In genomic region chr6:134560019-134560418, GRCh38 we compare ENCODE assay signal across 2 cellular contexts.
TF ChIP-seq lines count a peak whose summit lies in the region.

No MANE protein-coding gene starts in this region.

TF ChIP-seq in liver, 16 proteins besides CTCF, POLR2A, EP300 and RAD21 (continued from another document):
- TF ChIP-seq EGR1 (IDR thresholded peaks at IDR 0.05; ENCODE audit: low read depth in 2 of 2): no peak
- TF ChIP-seq NR2F2 (IDR thresholded peaks at IDR 0.05): no peak
- peak; percentile 76 for TF ChIP-seq YY1 (IDR thresholded peaks at IDR 0.05)
- TF ChIP-seq MAX (IDR thresholded peaks at IDR 0.05): no peak
- TF ChIP-seq ATF3 (IDR thresholded peaks at IDR 0.05): no peak
- peak; percentile 80 for TF ChIP-seq HNF4A (conservative IDR thresholded peaks at IDR 0.05)
- no peak for TF ChIP-seq REST (IDR thresholded peaks at IDR 0.05)
- TF ChIP-seq FOXA2 (IDR thresholded peaks at IDR 0.05): no peak
- TF ChIP-seq RXRA (IDR thresholded peaks at IDR 0.05): peak; percentile 22 to 43
- no peak for TF ChIP-seq TAF1 (conservative IDR thresholded peaks at IDR 0.05)
- TF ChIP-seq JUND (IDR thresholded peaks at IDR 0.05): no peak
- TF ChIP-seq GABPA (IDR thresholded peaks at IDR 0.05 in 1 of 2, conservative IDR thresholded peaks at IDR 0.05 in 1 of 2): no peak
- peak; percentile 22 for TF ChIP-seq ZBTB33 (IDR thresholded peaks at IDR 0.05)
- TF ChIP-seq FOXA1 (IDR thresholded peaks at IDR 0.05): no peak
- TF ChIP-seq SP1 (IDR thresholded peaks at IDR 0.05): peak; percentile 41

TF ChIP-seq in HepG2, 621 proteins besides CTCF, POLR2A, EP300 and RAD21:
- TF ChIP-seq ZSCAN20 (CRISPR knock-in tag; IDR thresholded peaks at IDR 0.05; ENCODE audit: borderline replicate concordance) (no peak), SALL1 (CRISPR knock-in tag; IDR thresholded peaks at IDR 0.05) (no peak), SALL2 (CRISPR knock-in tag; IDR thresholded peaks at IDR 0.05) (no peak), GATAD1 (CRISPR knock-in tag; IDR thresholded peaks at IDR 0.05) (no peak), ZNF83 (CRISPR knock-in tag; IDR thresholded peaks at IDR 0.05; ENCODE audit: borderline replicate concordance) (no peak), ZNF773 (CRISPR knock-in tag; IDR thresholded peaks at IDR 0.05; ENCODE audit: borderline replicate concordance) (no peak), ZNF510 (CRISPR knock-in tag; IDR thresholded peaks at IDR 0.05; ENCODE audit: low read depth) (no peak), SETDB1 (CRISPR knock-in tag; IDR thresholded peaks at IDR 0.05; ENCODE audit: borderline replicate concordance) (no peak), ZNF691 (CRISPR knock-in tag; IDR thresholded peaks at IDR 0.05; ENCODE audit: borderline replicate concordance, low read depth) (no peak), SNAPC5 (CRISPR knock-in tag; IDR thresholded peaks at IDR 0.05; ENCODE audit: borderline replicate concordance) (no peak), ZNF496 (CRISPR knock-in tag; IDR thresholded peaks at IDR 0.05; ENCODE audit: insufficient replicate concordance) (no peak), NR0B2 (CRISPR knock-in tag; IDR thresholded peaks at IDR 0.05) (no peak), AGO1 (IDR thresholded peaks at IDR 0.05; ENCODE audit: low read depth, low read length, poor library complexity, severe bottlenecking) (no peak), RXRA (CRISPR knock-in tag; IDR thresholded peaks at IDR 0.05) (no peak)
